In genomic region chr7:111561909-111562732, GRCh38 we compare ENCODE assay signal across 2 cellular contexts.
TF ChIP-seq lines count a peak whose summit lies in the region.

IMMP2L (minus strand) TSS chr7:111562492.

TF ChIP-seq in HCT116, 20 proteins besides CTCF, POLR2A, EP300 and RAD21 (continued from another document):
- TF ChIP-seq REST (IDR thresholded peaks at IDR 0.05; ENCODE audit: low read depth): no peak
- TF ChIP-seq FOSL1 (IDR thresholded peaks at IDR 0.05; ENCODE audit: low read depth): no peak; the same call in 1 of the 2 replicates
- TF ChIP-seq SRF (IDR thresholded peaks at IDR 0.05; ENCODE audit: low read depth): no peak
- no peak for TF ChIP-seq EZH2 (IDR thresholded peaks at IDR 0.05)
- TF ChIP-seq ZBTB33 (IDR thresholded peaks at IDR 0.05; ENCODE audit: extremely low read depth, insufficient replicate concordance, low read length): no peak
- TF ChIP-seq CEBPB (IDR thresholded peaks at IDR 0.05; ENCODE audit: low read depth): no peak
- peak; percentile 57 for TF ChIP-seq YY1 (IDR thresholded peaks at IDR 0.05; ENCODE audit: extremely low read depth, insufficient replicate concordance, low read depth, low read length)
- no peak for TF ChIP-seq EGR1 (IDR thresholded peaks at IDR 0.05; ENCODE audit: low read depth)
- peak; percentile 81 for TF ChIP-seq MAX (IDR thresholded peaks at IDR 0.05)
- peak; percentile 11 for TF ChIP-seq SIN3A (IDR thresholded peaks at IDR 0.05; ENCODE audit: low read depth)
- peak; percentile 90 for TF ChIP-seq POLR2AphosphoS5 (IDR thresholded peaks at IDR 0.05; ENCODE audit: low read depth, low read length)
- peak; percentile 89 for TF ChIP-seq ZFX (IDR thresholded peaks at IDR 0.05)
- TF ChIP-seq ATF3 (IDR thresholded peaks at IDR 0.05): no peak
- no peak for TF ChIP-seq ZNF274 (IDR thresholded peaks at IDR 0.05; ENCODE audit: low read depth, low read length)

TF ChIP-seq in SK-N-SH, 30 proteins besides CTCF, POLR2A, EP300 and RAD21 (continued from another document):
- TF ChIP-seq PBX3 (IDR thresholded peaks at IDR 0.05) (0 out of 2 replicates have a peak, but pooled peaks have one; percentile 23), YY1 (IDR thresholded peaks at IDR 0.05; ENCODE audit: low read depth) (no peak), USF2 (IDR thresholded peaks at IDR 0.05; ENCODE audit: borderline replicate concordance, low read depth, low read length) (no peak), TCF12 (IDR thresholded peaks at IDR 0.05) (peak; percentile 24; the same call in 1 of the 2 replicates), USF1 (IDR thresholded peaks at IDR 0.05; ENCODE audit: borderline replicate concordance, low read depth) (0 out of 2 replicates have a peak, but pooled peaks have one; percentile 3), REST (IDR thresholded peaks at IDR 0.05; ENCODE audit: low read depth, low read length) (no peak), MAX (IDR thresholded peaks at IDR 0.05; ENCODE audit: low read depth) (peak; percentile 88), IRF3 (IDR thresholded peaks at IDR 0.05; ENCODE audit: low read depth, low read length) (no peak), GATA2 (CRISPR knock-in tag; IDR thresholded peaks at IDR 0.05) (no peak), ZBTB33 (IDR thresholded peaks at IDR 0.05; ENCODE audit: borderline replicate concordance, low read depth) (no peak), CHD2 (IDR thresholded peaks at IDR 0.05; ENCODE audit: low read length, partially characterized antibody) (peak; percentile 77)
